In the genomic region with DNA sequence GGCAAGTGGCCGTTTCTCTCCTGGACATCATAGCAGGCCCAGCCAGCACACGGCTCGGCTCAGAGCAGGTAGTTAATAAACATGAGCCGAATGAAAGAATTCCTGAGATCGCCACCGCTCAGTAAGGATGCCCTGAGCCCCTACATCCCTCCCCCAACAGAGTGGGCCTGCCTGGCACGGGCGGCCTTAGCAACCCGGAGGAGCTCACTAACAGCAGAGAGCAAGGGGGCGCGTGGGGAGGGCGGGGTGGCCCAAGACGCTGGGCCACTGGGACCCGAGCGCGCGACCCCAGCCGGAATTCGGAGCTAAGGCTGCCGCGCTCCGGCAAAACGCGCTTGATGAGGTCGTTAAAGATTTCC, we compare ENCODE assay signal across 8 cellular contexts. TPM values are rescaled to one million over a fixed set of nuclear protein-coding genes. Genes with fewer than 3 reads are reported as not detected.
DNase-seq lines count a peak whose midpoint lies in the region; ATAC-seq lines count a peak whose summit lies in the region.

No MANE protein-coding gene starts in this region.

- H3K36me3 ChIP-seq in CD4-positive, CD25-positive, alpha-beta regulatory T cell (ENCODE audit: control insufficient read depth, insufficient read depth, low read length), result no peaks in the 10 kb centered on the region
- H3K36me3 ChIP-seq in NT2/D1 (ENCODE audit: insufficient read depth, insufficient read length, low read length) (no peaks in the 10 kb centered on the region), neuron (ENCODE audit: insufficient read depth, low read length) (no peaks in the 10 kb centered on the region)

- ATAC-seq in CD4-positive, CD25-positive, alpha-beta regulatory T cell (ENCODE audit: low read depth in 2 of 2), result no peak
- peak; percentile 31 for ATAC-seq in esophagus mucosa
- ATAC-seq in HG03095 (IDR thresholded peaks at IDR 0.05; ENCODE audit: unreplicated experiment), result no peak

- peak overlapping the region; percentile 62 to 91 (median 82) for H3K4me3 Mint-ChIP-seq in CD4-positive, CD25-positive, alpha-beta regulatory T cell

- H3K9ac ChIP-seq in NT2/D1 (ENCODE audit: insufficient read length, low read depth), result peak overlapping the region; percentile 87

- H3K36me3 Mint-ChIP-seq in CD4-positive, CD25-positive, alpha-beta regulatory T cell, result no peaks in the 10 kb centered on the region

- peak overlapping the region in 2 of 3 donors; percentile 59 to 77 for H3K27ac Mint-ChIP-seq in CD4-positive, CD25-positive, alpha-beta regulatory T cell

- peak overlapping the region; percentile 62 for H3K27ac ChIP-seq in CD4-positive, CD25-positive, alpha-beta regulatory T cell (ENCODE audit: insufficient read depth, low read length, poor library complexity, severe bottlenecking)

- peak overlapping the region; percentile 73 for H2AFZ ChIP-seq in neuron (ENCODE audit: low read depth, low read length)

- H3K4me1 Mint-ChIP-seq in CD4-positive, CD25-positive, alpha-beta regulatory T cell, result peaks cover 5 to 26% (median 9%) of the 10 kb centered on the region in 4 donors

- H3K27me3 ChIP-seq in CD4-positive, CD25-positive, alpha-beta regulatory T cell (ENCODE audit: control insufficient read depth, insufficient read depth, low read length), result peaks cover 5% of the 10 kb centered on the region
- peaks cover 5% of the 10 kb centered on the region for H3K27me3 ChIP-seq in NT2/D1 (ENCODE audit: insufficient read depth, insufficient read length)
- peaks cover 21% of the 10 kb centered on the region for H3K27me3 ChIP-seq in neuron (ENCODE audit: insufficient read depth, low read length)

- no peak for DNase-seq in CD4-positive, CD25-positive, alpha-beta regulatory T cell
- DNase-seq in NT2/D1 (ENCODE audit: low read depth, low spot score), result no peak
- DNase-seq in NOMO-1 treated with DMSO at 0.1 percent for 48 hours (lab: John Stamatoyannopoulos, UW; ENCODE audit: unreplicated experiment), result no peak
- no peak for DNase-seq in mucosa of gallbladder (ENCODE audit: low spot score)
- DNase-seq in UCSD-AML1 (lab: John Stamatoyannopoulos, UW; ENCODE audit: unreplicated experiment), result no peak

- no peaks in the 10 kb centered on the region for H3K9me3 ChIP-seq in CD4-positive, CD25-positive, alpha-beta regulatory T cell (ENCODE audit: control insufficient read depth in 2 of 2, low read length in 2 of 2)
- H3K9me3 ChIP-seq in NT2/D1 (ENCODE audit: insufficient read depth, low read length) (no peaks in the 10 kb centered on the region), neuron (ENCODE audit: low read length) (no peaks in the 10 kb centered on the region)

- H3K9me3 Mint-ChIP-seq in CD4-positive, CD25-positive, alpha-beta regulatory T cell, result peaks cover 0 to 9% (median 0%) of the 10 kb centered on the region in 7 donors

- H3K4me3 ChIP-seq in CD4-positive, CD25-positive, alpha-beta regulatory T cell (ENCODE audit: low read depth, low read length), result peak overlapping the region; percentile 78
- H3K4me3 ChIP-seq in NT2/D1 (ENCODE audit: insufficient read length, low read depth) (peak overlapping the region; percentile 67), neuron (ENCODE audit: low read length) (peak overlapping the region; percentile 56)

- H3K27me3 Mint-ChIP-seq in CD4-positive, CD25-positive, alpha-beta regulatory T cell, result peaks cover 5% of the 10 kb centered on the region

- peaks cover 9% of the 10 kb centered on the region for H3K4me1 ChIP-seq in CD4-positive, CD25-positive, alpha-beta regulatory T cell (ENCODE audit: control insufficient read depth, insufficient read depth, low read length, poor library complexity, severe bottlenecking)
- H3K4me1 ChIP-seq in NT2/D1 (ENCODE audit: insufficient read depth, insufficient read length), result peaks cover 8% of the 10 kb centered on the region
- H3K4me1 ChIP-seq in neuron (ENCODE audit: insufficient read depth, low read length), result peaks cover 10% of the 10 kb centered on the region

RNA-seq across cellular contexts. Expression of gene ENO4, which starts 0.4 kb away (rescaled TPM):
- total RNA-seq in CD4-positive, CD25-positive, alpha-beta regulatory T cell, result not detected
- polyA plus RNA-seq in CD4-positive, CD25-positive, alpha-beta regulatory T cell, result not detected
- total RNA-seq in esophagus mucosa, result not detected
- 0.20 TPM for total RNA-seq in mucosa of gallbladder
